ENCODE assay signal across 8 cellular contexts in genomic region chr19:13014101-13014920, GRCh38. TPM values are rescaled to one million over a fixed set of nuclear protein-coding genes. Genes with fewer than 3 reads are reported as not detected.
A peak's percentile ranks its signal among the peaks of the same experiment; 100 is the strongest.
DNase-seq lines count a peak whose midpoint lies in the region; ATAC-seq and TF ChIP-seq lines count a peak whose summit lies in the region.

No MANE protein-coding gene starts in this region.

- H4K20me1 ChIP-seq in mammary epithelial cell (ENCODE audit: insufficient read depth, low read length) = no peaks in the 10 kb centered on the region

- peak overlapping the region; percentile 99 for H3K4me2 ChIP-seq in mammary epithelial cell (ENCODE audit: insufficient read depth, low read depth, low read length)

- H3K9me3 ChIP-seq in mammary epithelial cell (replicated peaks; ENCODE audit: insufficient read depth, low read length) (no peaks in the 10 kb centered on the region), upper lobe of right lung (no peaks in the 10 kb centered on the region), Caco-2 (no peaks in the 10 kb centered on the region)

- no peaks in the 10 kb centered on the region for H3K27me3 ChIP-seq in mammary epithelial cell (ENCODE audit: insufficient read depth, low read length)
- peaks cover 7% of the 10 kb centered on the region for H3K27me3 ChIP-seq in upper lobe of right lung
- no peaks in the 10 kb centered on the region for H3K27me3 ChIP-seq in Caco-2 (replicated peaks; ENCODE audit: control insufficient read depth, insufficient read depth, low read length)

- H3K4me3 ChIP-seq in mammary epithelial cell (replicated peaks in 1 of 3; ENCODE audit: insufficient read depth in 1 of 3, low read depth in 2 of 3, low read length in 3 of 3) (peak overlapping the region; percentile 41 to 65 (median 51)), upper lobe of right lung (peak overlapping the region; percentile 44), Caco-2 (ENCODE audit: low read depth, low read length) (no peak overlapping the region)

- POLR2A ChIA-PET in Caco-2 (lab: Charles Lee) = no interaction called here

- dilution Hi-C loops in mammary epithelial cell (cut with HindIII; ENCODE audit: low sequenced_read_pairs) = no loop called here

- H3K27ac Mint-ChIP-seq in mesothelial cell of epicardium = no peak overlapping the region
- H3K27ac Mint-ChIP-seq in Caco-2 (ENCODE audit: unreplicated experiment) = no peak overlapping the region

- BruUV-seq in mammary epithelial cell (replicated peaks; lab: Mats Ljungman, UMichigan) (no TSS peak), Caco-2 (replicated peaks; lab: Mats Ljungman, UMichigan) (no TSS peak)

- no peak for TF ChIP-seq CTCF in mammary epithelial cell (conservative IDR thresholded peaks at IDR 0.05 in 1 of 2, IDR thresholded peaks at IDR 0.05 in 1 of 2; ENCODE audit: extremely low read depth in 1 of 2, insufficient read depth in 1 of 2, low read depth in 1 of 2, low read length in 2 of 2)
- TF ChIP-seq CTCF in mesothelial cell of epicardium (IDR thresholded peaks at IDR 0.05; ENCODE audit: unreplicated experiment) = no peak
- no peak for TF ChIP-seq CTCF in upper lobe of right lung (IDR thresholded peaks at IDR 0.05)
- TF ChIP-seq CTCF in Caco-2 (IDR thresholded peaks at IDR 0.05; ENCODE audit: insufficient read depth in 1 of 2, low read depth in 1 of 2, low read length in 1 of 2, severe bottlenecking in 1 of 2, unreplicated experiment in 1 of 2) = no peak

- peaks cover 76% of the 10 kb centered on the region for H3K4me1 ChIP-seq in mammary epithelial cell (ENCODE audit: insufficient read depth, low read length)
- peaks cover 68% of the 10 kb centered on the region for H3K4me1 ChIP-seq in upper lobe of right lung
- H3K4me1 ChIP-seq in Caco-2 = peaks cover 8% of the 10 kb centered on the region; the same call in 1 of the 2 replicates

- peak; percentile 75 for DNase-seq in Right ventricle myocardium inferior (ENCODE audit: missing footprints)
- DNase-seq in cardiac septum (ENCODE audit: low spot score) = no peak
- peak; percentile 66 for DNase-seq in mammary epithelial cell
- DNase-seq in mesothelial cell of epicardium (ENCODE audit: low spot score in 2 of 2, unreplicated experiment in 2 of 2) = no peak
- DNase-seq in upper lobe of right lung = no peak
- DNase-seq in Caco-2 = no peak
- no peak for DNase-seq in RKO (ENCODE audit: low spot score)
- no peak for DNase-seq in NCI-H128 (lab: John Stamatoyannopoulos, UW; ENCODE audit: unreplicated experiment)

- H3K4me3 Mint-ChIP-seq in mesothelial cell of epicardium = peak overlapping the region; percentile 24
- H3K4me3 Mint-ChIP-seq in Caco-2 (ENCODE audit: unreplicated experiment) = no peak overlapping the region

- peak overlapping the region; percentile 82 for H3K9ac ChIP-seq in mammary epithelial cell (ENCODE audit: insufficient read depth, low read length)

- CTCF ChIA-PET in mammary epithelial cell (lab: Charles Lee; ENCODE audit: low non-redundant PET) = interaction anchor here (0.7 kb wide), 3 partner anchors 13 to 37 kb away, joined by 4 to 6 read pairs (median 5); no protein-coding TSS in a partner anchor
- CTCF ChIA-PET in Caco-2 (lab: Charles Lee) = interaction anchor here (1.0 kb wide), 1 partner anchor 49 kb away, joined by 3 read pairs; no protein-coding TSS in a partner anchor

- H3K36me3 ChIP-seq in mammary epithelial cell (ENCODE audit: insufficient read depth, low read length) (no peaks in the 10 kb centered on the region), upper lobe of right lung (no peaks in the 10 kb centered on the region), Caco-2 (ENCODE audit: control insufficient read depth, insufficient read depth, low read length) (no peaks in the 10 kb centered on the region)

- no peak for ATAC-seq in Right ventricle myocardium inferior
- peak; percentile 52 for ATAC-seq in upper lobe of right lung

- peak overlapping the region; percentile 68 for H2AFZ ChIP-seq in mammary epithelial cell (ENCODE audit: low read depth, low read length)

- H3K9me3 Mint-ChIP-seq in mesothelial cell of epicardium = no peaks in the 10 kb centered on the region
- no peaks in the 10 kb centered on the region for H3K9me3 Mint-ChIP-seq in Caco-2 (ENCODE audit: unreplicated experiment)

- intact Hi-C loops in Right ventricle myocardium inferior (cut with DNase I) = no loop called here
- intact Hi-C loops in cardiac septum (cut with DNase I) = no loop called here
- intact Hi-C loops in mammary epithelial cell (cut with micrococcal nuclease) = no loop called here
- intact Hi-C loops in upper lobe of right lung (cut with DNase I) = no loop called here
- intact Hi-C loops in Caco-2 (cut with micrococcal nuclease; ENCODE audit: unreplicated experiment) = no loop called here

- peaks cover 97% of the 10 kb centered on the region for H3K27me3 Mint-ChIP-seq in mesothelial cell of epicardium (ENCODE audit: low read depth)
- H3K27me3 Mint-ChIP-seq in Caco-2 (ENCODE audit: insufficient read depth, unreplicated experiment) = peaks cover 23% of the 10 kb centered on the region

- WGBS in mammary epithelial cell (ENCODE audit: low coverage, missing lambda C conversion rate) = 6% methylated on average over 25 of the region's 35 CpGs

- peaks cover 92% of the 10 kb centered on the region for H3K79me2 ChIP-seq in mammary epithelial cell (ENCODE audit: insufficient read depth, low read length)

- H3K27ac ChIP-seq in mammary epithelial cell (ENCODE audit: insufficient read depth, low read depth, low read length) = peak overlapping the region; percentile 80
- H3K27ac ChIP-seq in upper lobe of right lung = peak overlapping the region; percentile 91

- H3K36me3 Mint-ChIP-seq in mesothelial cell of epicardium (peaks cover 2% of the 10 kb centered on the region), Caco-2 (ENCODE audit: insufficient read depth, unreplicated experiment) (no peaks in the 10 kb centered on the region)

- in situ Hi-C loops in mammary epithelial cell (cut with MboI; ENCODE audit: low sequenced_read_pairs in 2 of 2) = no loop called here

- H3K4me1 Mint-ChIP-seq in mesothelial cell of epicardium = peaks cover 60% of the 10 kb centered on the region
- H3K4me1 Mint-ChIP-seq in Caco-2 (ENCODE audit: low read depth, unreplicated experiment) = peaks cover 5% of the 10 kb centered on the region

RNA-seq across cellular contexts. Expression of gene NFIX, which starts 19.0 kb away (rescaled TPM):
- total RNA-seq in Right ventricle myocardium inferior (159 TPM), cardiac septum (123 TPM), mammary epithelial cell (10 to 100 TPM; 43.2 to 76.1 TPM), mesothelial cell of epicardium (52.4 to 55.5 TPM (median 53.8 TPM) in 3 replicates), upper lobe of right lung (168 TPM), Caco-2 (2022) (0.35 and 0.82 TPM in 2 replicates)
- polyA plus RNA-seq in mammary epithelial cell = 24.5 TPM
- polyA minus RNA-seq in mammary epithelial cell = 215 TPM

RNA-seq across cellular contexts. Expression of gene DAND5, which starts 44.9 kb away (rescaled TPM):
- total RNA-seq in Right ventricle myocardium inferior = 9.9 TPM
- total RNA-seq in cardiac septum = 11.4 TPM
- under 1 TPM; under 0.01 to 0.28 TPM for total RNA-seq in mammary epithelial cell
- 0.07 TPM for polyA plus RNA-seq in mammary epithelial cell
- polyA minus RNA-seq in mammary epithelial cell = not detected
- total RNA-seq in mesothelial cell of epicardium = 0.16 TPM in 1 of 3 replicates, not detected in the others
- total RNA-seq in upper lobe of right lung = not detected
- total RNA-seq in Caco-2 (2022) = not detected in 2 replicates

RNA-seq across cellular contexts. Expression of gene GADD45GIP1, which starts 57.3 kb away (rescaled TPM):
- total RNA-seq in Right ventricle myocardium inferior (33.7 TPM), cardiac septum (23.5 TPM), mammary epithelial cell (10 to 100 TPM; 11.5 to 34.5 TPM), mesothelial cell of epicardium (18.7 to 19.1 TPM (median 18.8 TPM) in 3 replicates), upper lobe of right lung (16.4 TPM), Caco-2 (2022) (39.3 and 42.7 TPM in 2 replicates)
- 35.6 TPM for polyA plus RNA-seq in mammary epithelial cell
- 13.5 TPM for polyA minus RNA-seq in mammary epithelial cell

Comparison
In these comparisons a context has a peak if more than half of its experiments do, and no peak if none do; other contexts are left out.
1. DNase-seq: peak in Right ventricle myocardium inferior (single experiment) and mammary epithelial cell (single experiment); none in cardiac septum (single experiment), mesothelial cell of epicardium (0 of 2), upper lobe of right lung (single experiment), Caco-2 (0 of 2), RKO (single experiment) and NCI-H128 (single experiment).
2. RNA of gene NFIX, which starts 19.0 kb away (total RNA-seq): 168 TPM in upper lobe of right lung (single experiment), 159 TPM in Right ventricle myocardium inferior (single experiment), 123 TPM in cardiac septum (single experiment), 43.2 to 76.1 TPM in mammary epithelial cell and 52.4 to 55.5 TPM in mesothelial cell of epicardium; 0.35 to 0.82 TPM in Caco-2; every median in the first group is over 10 times any median in the second.